In genomic region chr7:144090667-144091066, GRCh38 we compare ENCODE assay signal across 21 cellular contexts. TPM values are rescaled to one million over a fixed set of nuclear protein-coding genes. Genes with fewer than 3 reads are reported as not detected.
DNase-seq lines count a peak whose midpoint lies in the region; ATAC-seq, FAIRE-seq and TF ChIP-seq lines count a peak whose summit lies in the region.
"Had no signal": no experiment of that assay in that cellular context is flagged by ENCODE, and none has a peak within 500 bp of the region (broad histone marks: within the 10 kb centered on the region; RNA-seq: fewer than 3 reads in every experiment).

No MANE protein-coding gene starts in this region.

- TF ChIP-seq RAD21 in K562 (CRISPR knock-in tag; conservative IDR thresholded peaks at IDR 0.05 in 1 of 2, IDR thresholded peaks at IDR 0.05 in 1 of 2) = no peak

- H3K9ac ChIP-seq in K562 (ENCODE audit: insufficient read depth in 1 of 2, low read depth in 2 of 2, low read length in 2 of 2) (no peak overlapping the region), PC-3 (ENCODE audit: low read length) (no peak overlapping the region), mesendoderm (ENCODE audit: low read length) (no peak overlapping the region)
- H3K9ac ChIP-seq: BLaER1 had no signal

- TF ChIP-seq POLR2A in K562 (conservative IDR thresholded peaks at IDR 0.05) = no peak

- H4K20me1 ChIP-seq in K562 (replicated peaks; ENCODE audit: control insufficient read depth, insufficient read depth, low read length) = no peaks in the 10 kb centered on the region
- no peaks in the 10 kb centered on the region for H4K20me1 ChIP-seq in PC-3 (ENCODE audit: low read length)
- H4K20me1 ChIP-seq: BLaER1 had no signal

- H4K8ac ChIP-seq in mesendoderm (ENCODE audit: low read depth, low read length) = no peak overlapping the region

- no peak overlapping the region for H4K5ac ChIP-seq in mesendoderm (ENCODE audit: low read length)

- ATAC-seq in K562 (no peak), PC-3 (no peak)
- ATAC-seq: CD8-positive, alpha-beta T cell had no signal

- H3K79me2 ChIP-seq in K562 (ENCODE audit: control insufficient read depth, insufficient read depth, low read length) = no peaks in the 10 kb centered on the region
- H3K79me2 ChIP-seq in PC-3 (ENCODE audit: low read length) = no peaks in the 10 kb centered on the region
- H3K79me2 ChIP-seq in mesendoderm (ENCODE audit: control insufficient read depth, insufficient read depth, low read length) = no peaks in the 10 kb centered on the region

- no peaks in the 10 kb centered on the region for H3K9me3 ChIP-seq in K562 (replicated peaks; ENCODE audit: control insufficient read depth, insufficient read depth, low read depth, low read length)
- H3K9me3 ChIP-seq in PC-3 (ENCODE audit: low read length) = no peaks in the 10 kb centered on the region
- H3K9me3 ChIP-seq: BLaER1, Caco-2 had no signal

- H3K27ac Mint-ChIP-seq in activated naive CD4-positive, alpha-beta T cell treated with anti-CD3 and anti-CD28 coated beads, Interleukin-2, amount 50 U/mL, for 24 hours = peak overlapping the region; percentile 27
- no peak overlapping the region for H3K27ac Mint-ChIP-seq in activated naive CD4-positive, alpha-beta T cell treated with anti-CD3 and anti-CD28 coated beads for 36 hours
- H3K27ac Mint-ChIP-seq: CD4-positive, alpha-beta T cell; CD8-positive, alpha-beta T cell had no signal

- TF ChIP-seq CTCF in K562 (IDR thresholded peaks at IDR 0.05 in 2 of 3, conservative IDR thresholded peaks at IDR 0.05 in 1 of 3; ENCODE audit: insufficient read depth in 2 of 3, low read depth in 1 of 3, low read length in 3 of 3) = no peak
- TF ChIP-seq CTCF in PC-3 (conservative IDR thresholded peaks at IDR 0.05; ENCODE audit: low read depth, low read length) = no peak

- 10% methylated on average over 3 of the region's 3 CpGs for WGBS in K562 (ENCODE audit: insufficient coverage, low coverage, missing lambda C conversion rate)
- WGBS in mesendoderm (ENCODE audit: extremely low coverage, insufficient coverage, low lambda C conversion rate) = no CpG with 5 or more reads among the region's 3 CpGs

- BruUV-seq in K562 (replicated peaks; lab: Mats Ljungman, UMichigan) (no TSS peak), PC-3 (replicated peaks; lab: Mats Ljungman, UMichigan) (no TSS peak)

- H3K36me3 ChIP-seq in K562 (ENCODE audit: control insufficient read depth, insufficient read depth, low read length) (no peaks in the 10 kb centered on the region), PC-3 (ENCODE audit: low read depth, low read length) (no peaks in the 10 kb centered on the region), mesendoderm (ENCODE audit: control insufficient read depth, insufficient read depth, low read length) (no peaks in the 10 kb centered on the region)
- H3K36me3 ChIP-seq: BE2C, BLaER1 had no signal

- no peak overlapping the region for H2AFZ ChIP-seq in K562 (ENCODE audit: low read depth, low read length)
- no peak overlapping the region for H2AFZ ChIP-seq in PC-3 (ENCODE audit: low read length)

- no peaks in the 10 kb centered on the region for H3K27me3 Mint-ChIP-seq in activated naive CD4-positive, alpha-beta T cell treated with anti-CD3 and anti-CD28 coated beads, Interleukin-2, amount 50 U/mL, for 24 hours
- peaks cover 11% of the 10 kb centered on the region for H3K27me3 Mint-ChIP-seq in activated naive CD4-positive, alpha-beta T cell treated with anti-CD3 and anti-CD28 coated beads for 36 hours (ENCODE audit: low read depth)

- H3K27me3 ChIP-seq in K562 (ENCODE audit: control insufficient read depth in 2 of 2, insufficient read depth in 2 of 2, low read length in 2 of 2) = no peaks in the 10 kb centered on the region
- H3K27me3 ChIP-seq in PC-3 (ENCODE audit: low read length) = no peaks in the 10 kb centered on the region
- no peaks in the 10 kb centered on the region for H3K27me3 ChIP-seq in mesendoderm (ENCODE audit: insufficient read depth, low read length, poor library complexity)
- H3K27me3 ChIP-seq: BE2C, BLaER1 had no signal

- no peak overlapping the region for H3K56ac ChIP-seq in mesendoderm (ENCODE audit: low read length)

- H3K4me3 ChIP-seq in K562 = no peak overlapping the region
- no peak overlapping the region for H3K4me3 ChIP-seq in PC-3 (ENCODE audit: low read length)
- no peak overlapping the region for H3K4me3 ChIP-seq in mesendoderm (ENCODE audit: low read length)
- H3K4me3 ChIP-seq: BLaER1 had no signal

- H3K4me2 ChIP-seq in K562 (ENCODE audit: insufficient read depth, low read length) (no peak overlapping the region), PC-3 (ENCODE audit: low read length) (no peak overlapping the region), mesendoderm (ENCODE audit: low read length) (no peak overlapping the region)
- H3K4me2 ChIP-seq: BLaER1 had no signal

- POLR2A ChIA-PET in K562 (lab: Yijun Ruan, JAX) (no interaction called here), PC-3 (lab: Charles Lee; ENCODE audit: unreplicated experiment) (no interaction called here)

- no peak overlapping the region for H2AK5ac ChIP-seq in mesendoderm (ENCODE audit: low read length)

- in situ Hi-C loops in K562 (cut with MboI) = no loop called here

- FAIRE-seq in K562 (lab: Jason Lieb, UNC) = no peak
- FAIRE-seq: D721Med, GM12891, GM19239 had no signal

- no peaks in the 10 kb centered on the region for H3K9me2 ChIP-seq in PC-3 (replicated peaks; ENCODE audit: low read length)

- no peaks in the 10 kb centered on the region for H3K4me1 ChIP-seq in K562 (replicated peaks in 1 of 2; ENCODE audit: control insufficient read depth in 2 of 2, insufficient read depth in 2 of 2, low read length in 2 of 2)
- H3K4me1 ChIP-seq in PC-3 (ENCODE audit: insufficient read depth, low read length) = no peaks in the 10 kb centered on the region
- H3K4me1 ChIP-seq in mesendoderm (ENCODE audit: control insufficient read depth, low read depth, low read length) = no peaks in the 10 kb centered on the region
- H3K4me1 ChIP-seq: BE2C, BLaER1, Caco-2 had no signal

- H2BK5ac ChIP-seq in mesendoderm (ENCODE audit: low read length) = no peak overlapping the region

- no peaks in the 10 kb centered on the region for H3K36me3 Mint-ChIP-seq in activated naive CD4-positive, alpha-beta T cell treated with anti-CD3 and anti-CD28 coated beads, Interleukin-2, amount 50 U/mL, for 24 hours
- H3K36me3 Mint-ChIP-seq in activated naive CD4-positive, alpha-beta T cell treated with anti-CD3 and anti-CD28 coated beads for 36 hours (ENCODE audit: low read depth) = no peaks in the 10 kb centered on the region
- H3K36me3 Mint-ChIP-seq: CD8-positive, alpha-beta T cell had no signal

- H3K18ac ChIP-seq in mesendoderm (ENCODE audit: low read length) = no peak overlapping the region

- intact Hi-C loops in activated naive CD4-positive, alpha-beta T cell treated with anti-CD3 and anti-CD28 coated beads for 36 hours (cut with micrococcal nuclease) = no loop called here
- intact Hi-C loops in K562 (cut with micrococcal nuclease) = loop anchor here (10.0 kb wide), 1 partner anchor 64 kb away; no protein-coding TSS in a partner anchor
- intact Hi-C loops in PC-3 (cut with micrococcal nuclease) = no loop called here

- CTCF ChIA-PET in activated naive CD4-positive, alpha-beta T cell treated with anti-CD3 and anti-CD28 coated beads for 36 hours (lab: Charles Lee) = no interaction called here
- CTCF ChIA-PET in K562 (lab: Yijun Ruan, JAX; ENCODE audit: low intra/inter-chr PET ratio) = no interaction called here
- CTCF ChIA-PET in PC-3 (lab: Charles Lee) = no interaction called here

- no peaks in the 10 kb centered on the region for H3K9me1 ChIP-seq in K562 (ENCODE audit: control insufficient read depth, insufficient read depth, low read length)

- no peaks in the 10 kb centered on the region for H3K9me3 Mint-ChIP-seq in activated naive CD4-positive, alpha-beta T cell treated with anti-CD3 and anti-CD28 coated beads, Interleukin-2, amount 50 U/mL, for 24 hours
- no peaks in the 10 kb centered on the region for H3K9me3 Mint-ChIP-seq in activated naive CD4-positive, alpha-beta T cell treated with anti-CD3 and anti-CD28 coated beads for 36 hours

- no peaks in the 10 kb centered on the region for H3K79me1 ChIP-seq in mesendoderm (ENCODE audit: low read length)

- no peak overlapping the region for H2BK120ac ChIP-seq in mesendoderm (ENCODE audit: low read depth, low read length)

- H2BK15ac ChIP-seq in mesendoderm (replicated peaks; ENCODE audit: low read depth) = no peak overlapping the region

- no peak overlapping the region for H3K4me3 Mint-ChIP-seq in activated naive CD4-positive, alpha-beta T cell treated with anti-CD3 and anti-CD28 coated beads, Interleukin-2, amount 50 U/mL, for 24 hours
- H3K4me3 Mint-ChIP-seq in activated naive CD4-positive, alpha-beta T cell treated with anti-CD3 and anti-CD28 coated beads for 36 hours = no peak overlapping the region
- H3K4me3 Mint-ChIP-seq: CD4-positive, alpha-beta T cell; CD8-positive, alpha-beta T cell had no signal

- no peak overlapping the region for H3K4ac ChIP-seq in mesendoderm (ENCODE audit: low read depth, low read length)

- H3F3A ChIP-seq in PC-3 (ENCODE audit: low read length, unreplicated experiment) = no peaks in the 10 kb centered on the region

- no peaks in the 10 kb centered on the region for H3K4me1 Mint-ChIP-seq in activated naive CD4-positive, alpha-beta T cell treated with anti-CD3 and anti-CD28 coated beads, Interleukin-2, amount 50 U/mL, for 24 hours
- H3K4me1 Mint-ChIP-seq in activated naive CD4-positive, alpha-beta T cell treated with anti-CD3 and anti-CD28 coated beads for 36 hours (ENCODE audit: low read depth) = no peaks in the 10 kb centered on the region

- no peak overlapping the region for H3K23ac ChIP-seq in mesendoderm (ENCODE audit: low read length)

- no peak for TF ChIP-seq EP300 in K562 (IDR thresholded peaks at IDR 0.05; ENCODE audit: low read length)

- H3K27ac ChIP-seq in K562 (ENCODE audit: extremely low read depth, low read depth, low read length) = no peak overlapping the region
- no peak overlapping the region for H3K27ac ChIP-seq in PC-3 (ENCODE audit: low read length)
- no peak overlapping the region for H3K27ac ChIP-seq in mesendoderm (ENCODE audit: low read depth, low read length)
- H3K27ac ChIP-seq: BLaER1, C4-2B had no signal

- DNase-seq in activated naive CD4-positive, alpha-beta T cell treated with anti-CD3 and anti-CD28 coated beads for 36 hours = no peak
- DNase-seq in K562 (ENCODE audit: extremely low read depth in 1 of 4, low spot score in 3 of 4) (no peak), PC-3 (no peak), mesendoderm (no peak)
- DNase-seq: 8988T; ACHN; BE2C; Caco-2; Calu3; CD4-positive, alpha-beta T cell; CD8-positive, alpha-beta T cell; DMS79 treated with DMSO at 0.1 percent for 48 hours; GF-D8 had no signal

RNA-seq across cellular contexts. Expression of gene OR2A12, which starts 4.6 kb away (rescaled TPM):
- not detected for total RNA-seq in activated naive CD4-positive, alpha-beta T cell treated with anti-CD3 and anti-CD28 coated beads for 36 hours
- total RNA-seq in K562 (2011; cell fraction: chromatin; rRNA removed; ENCODE audit: low replicate concordance) = not detected in 2 replicates
- not detected in 2 replicates for total RNA-seq in K562 (2011; cell fraction: nucleolus; rRNA removed)
- not detected in 2 replicates for total RNA-seq in K562 (2011; cell fraction: nucleoplasm; rRNA removed)
- not detected in 2 replicates for total RNA-seq in K562 (2014; rRNA removed)
- not detected in 2 replicates for total RNA-seq in K562 (2014; rRNA removed; fragmentation: Illumina TruSeq; extraction: Trizol)
- total RNA-seq in K562 (2015; rRNA removed; fragmentation: Illumina TruSeq; extraction: Trizol) = not detected in 2 replicates
- not detected in 2 replicates for total RNA-seq in K562 (2021)
- not detected in 2 replicates for polyA plus RNA-seq in K562 (2011; rRNA removed)
- polyA plus RNA-seq in K562 (2011; cell fraction: cytosol; rRNA removed) = not detected in 2 replicates
- polyA plus RNA-seq in K562 (2011; cell fraction: nucleus; rRNA removed) = not detected in 2 replicates
- 0.01 TPM in 1 of 2 replicates, not detected in the other for polyA plus RNA-seq in K562 (2012)
- polyA plus RNA-seq in K562 (2014; fragmentation: Illumina TruSeq; extraction: Trizol) = not detected in 2 replicates
- not detected for polyA plus RNA-seq in K562 (2014; fragmentation: Nextera tagmentation; extraction: Ambion mirVana)
- not detected in 2 replicates for polyA plus RNA-seq in K562 (2014; rRNA removed)
- not detected in 2 replicates for polyA minus RNA-seq in K562 (2011; rRNA and poly(A)+ RNA removed)
- not detected in 2 replicates for polyA minus RNA-seq in K562 (2011; cell fraction: cytosol; rRNA and poly(A)+ RNA removed)
- not detected in 2 replicates for polyA minus RNA-seq in K562 (2011; cell fraction: nucleus; rRNA and poly(A)+ RNA removed)
- total RNA-seq in PC-3 (2014; rRNA removed) = not detected in 2 replicates
- polyA plus RNA-seq in mesendoderm (2013, experiment 1 of 2) = not detected
- not detected for polyA plus RNA-seq in mesendoderm (2013, experiment 2 of 2)
- total RNA-seq: A673; Caco-2; Calu3; CD4-positive, alpha-beta T cell; CD8-positive, alpha-beta T cell had no signal
- polyA plus RNA-seq: AG04450 had no signal

RNA-seq across cellular contexts. Expression of gene OR2A2, which starts 18.7 kb away (rescaled TPM):
- total RNA-seq in activated naive CD4-positive, alpha-beta T cell treated with anti-CD3 and anti-CD28 coated beads for 36 hours = not detected
- not detected in 2 replicates for total RNA-seq in K562 (2011; cell fraction: chromatin; rRNA removed; ENCODE audit: low replicate concordance)
- total RNA-seq in K562 (2011; cell fraction: nucleolus; rRNA removed) = not detected in 2 replicates
- not detected in 2 replicates for total RNA-seq in K562 (2011; cell fraction: nucleoplasm; rRNA removed)
- total RNA-seq in K562 (2014; rRNA removed) (not detected in 2 replicates), K562 (2014; rRNA removed; fragmentation: Illumina TruSeq; extraction: Trizol) (not detected in 2 replicates), K562 (2015; rRNA removed; fragmentation: Illumina TruSeq; extraction: Trizol) (not detected in 2 replicates), K562 (2021) (not detected in 2 replicates), PC-3 (2014; rRNA removed) (not detected in 2 replicates)
- polyA plus RNA-seq in K562 (2011; rRNA removed) (not detected in 2 replicates), K562 (2014; fragmentation: Illumina TruSeq; extraction: Trizol) (not detected in 2 replicates), K562 (2014; fragmentation: Nextera tagmentation; extraction: Ambion mirVana) (not detected), K562 (2014; rRNA removed) (not detected in 2 replicates)
- polyA plus RNA-seq in K562 (2011; cell fraction: cytosol; rRNA removed) = not detected in 2 replicates
- not detected in 2 replicates for polyA plus RNA-seq in K562 (2011; cell fraction: nucleus; rRNA removed)
- polyA plus RNA-seq in K562 (2012) = not detected in 2 replicates
- not detected in 2 replicates for polyA minus RNA-seq in K562 (2011; rRNA and poly(A)+ RNA removed)
- not detected in 2 replicates for polyA minus RNA-seq in K562 (2011; cell fraction: cytosol; rRNA and poly(A)+ RNA removed)
- polyA minus RNA-seq in K562 (2011; cell fraction: nucleus; rRNA and poly(A)+ RNA removed) = not detected in 2 replicates
- polyA plus RNA-seq in mesendoderm (2013, experiment 1 of 2) = not detected
- polyA plus RNA-seq in mesendoderm (2013, experiment 2 of 2) = not detected
- total RNA-seq: A673; Caco-2; Calu3; CD4-positive, alpha-beta T cell; CD8-positive, alpha-beta T cell had no signal
- polyA plus RNA-seq: AG04450 had no signal

RNA-seq across cellular contexts. Expression of gene OR2A25, which starts 21.1 kb away (rescaled TPM):
- total RNA-seq in activated naive CD4-positive, alpha-beta T cell treated with anti-CD3 and anti-CD28 coated beads for 36 hours = not detected
- not detected in 2 replicates for total RNA-seq in K562 (2011; cell fraction: chromatin; rRNA removed; ENCODE audit: low replicate concordance)
- not detected in 2 replicates for total RNA-seq in K562 (2011; cell fraction: nucleolus; rRNA removed)
- total RNA-seq in K562 (2011; cell fraction: nucleoplasm; rRNA removed) = not detected in 2 replicates
- total RNA-seq in K562 (2014; rRNA removed) (not detected in 2 replicates), K562 (2014; rRNA removed; fragmentation: Illumina TruSeq; extraction: Trizol) (not detected in 2 replicates), K562 (2015; rRNA removed; fragmentation: Illumina TruSeq; extraction: Trizol) (not detected in 2 replicates), K562 (2021) (not detected in 2 replicates), PC-3 (2014; rRNA removed) (not detected in 2 replicates)
- polyA plus RNA-seq in K562 (2011; rRNA removed) (not detected in 2 replicates), K562 (2014; fragmentation: Illumina TruSeq; extraction: Trizol) (not detected in 2 replicates), K562 (2014; fragmentation: Nextera tagmentation; extraction: Ambion mirVana) (not detected), K562 (2014; rRNA removed) (not detected in 2 replicates)
- polyA plus RNA-seq in K562 (2011; cell fraction: cytosol; rRNA removed) = not detected in 2 replicates
- polyA plus RNA-seq in K562 (2011; cell fraction: nucleus; rRNA removed) = not detected in 2 replicates
- not detected in 2 replicates for polyA plus RNA-seq in K562 (2012)
- polyA minus RNA-seq in K562 (2011; rRNA and poly(A)+ RNA removed) = not detected in 2 replicates
- polyA minus RNA-seq in K562 (2011; cell fraction: cytosol; rRNA and poly(A)+ RNA removed) = not detected in 2 replicates
- polyA minus RNA-seq in K562 (2011; cell fraction: nucleus; rRNA and poly(A)+ RNA removed) = not detected in 2 replicates
- polyA plus RNA-seq in mesendoderm (2013, experiment 1 of 2) = not detected
- polyA plus RNA-seq in mesendoderm (2013, experiment 2 of 2) = not detected
- total RNA-seq: A673; Caco-2; Calu3; CD4-positive, alpha-beta T cell; CD8-positive, alpha-beta T cell had no signal
- polyA plus RNA-seq: AG04450 had no signal

RNA-seq across cellular contexts. Expression of gene OR2A14, which starts 32.3 kb away (rescaled TPM):
- total RNA-seq in activated naive CD4-positive, alpha-beta T cell treated with anti-CD3 and anti-CD28 coated beads for 36 hours = not detected
- total RNA-seq in K562 (2011; cell fraction: chromatin; rRNA removed; ENCODE audit: low replicate concordance) = not detected in 2 replicates
- not detected in 2 replicates for total RNA-seq in K562 (2011; cell fraction: nucleolus; rRNA removed)
- total RNA-seq in K562 (2011; cell fraction: nucleoplasm; rRNA removed) = not detected in 2 replicates
- total RNA-seq in K562 (2014; rRNA removed) (not detected in 2 replicates), K562 (2014; rRNA removed; fragmentation: Illumina TruSeq; extraction: Trizol) (not detected in 2 replicates), K562 (2015; rRNA removed; fragmentation: Illumina TruSeq; extraction: Trizol) (not detected in 2 replicates), K562 (2021) (not detected in 2 replicates), PC-3 (2014; rRNA removed) (not detected in 2 replicates)
- polyA plus RNA-seq in K562 (2011; rRNA removed) (not detected in 2 replicates), K562 (2014; fragmentation: Illumina TruSeq; extraction: Trizol) (not detected in 2 replicates), K562 (2014; fragmentation: Nextera tagmentation; extraction: Ambion mirVana) (not detected), K562 (2014; rRNA removed) (not detected in 2 replicates)
- not detected in 2 replicates for polyA plus RNA-seq in K562 (2011; cell fraction: cytosol; rRNA removed)
- not detected in 2 replicates for polyA plus RNA-seq in K562 (2011; cell fraction: nucleus; rRNA removed)
- not detected in 2 replicates for polyA plus RNA-seq in K562 (2012)
- not detected in 2 replicates for polyA minus RNA-seq in K562 (2011; rRNA and poly(A)+ RNA removed)
- polyA minus RNA-seq in K562 (2011; cell fraction: cytosol; rRNA and poly(A)+ RNA removed) = not detected in 2 replicates
- not detected in 2 replicates for polyA minus RNA-seq in K562 (2011; cell fraction: nucleus; rRNA and poly(A)+ RNA removed)
- not detected for polyA plus RNA-seq in mesendoderm (2013, experiment 1 of 2)
- not detected for polyA plus RNA-seq in mesendoderm (2013, experiment 2 of 2)
- total RNA-seq: A673; Caco-2; Calu3; CD4-positive, alpha-beta T cell; CD8-positive, alpha-beta T cell had no signal
- polyA plus RNA-seq: AG04450 had no signal

RNA-seq across cellular contexts. Expression of gene OR2A5, which starts 41.9 kb away (rescaled TPM):
- total RNA-seq in activated naive CD4-positive, alpha-beta T cell treated with anti-CD3 and anti-CD28 coated beads for 36 hours = not detected
- not detected in 2 replicates for total RNA-seq in K562 (2011; cell fraction: chromatin; rRNA removed; ENCODE audit: low replicate concordance)
- not detected in 2 replicates for total RNA-seq in K562 (2011; cell fraction: nucleolus; rRNA removed)
- not detected in 2 replicates for total RNA-seq in K562 (2011; cell fraction: nucleoplasm; rRNA removed)
- total RNA-seq in K562 (2014; rRNA removed) (not detected in 2 replicates), K562 (2014; rRNA removed; fragmentation: Illumina TruSeq; extraction: Trizol) (not detected in 2 replicates), K562 (2015; rRNA removed; fragmentation: Illumina TruSeq; extraction: Trizol) (not detected in 2 replicates), K562 (2021) (not detected in 2 replicates), PC-3 (2014; rRNA removed) (not detected in 2 replicates)
- polyA plus RNA-seq in K562 (2011; rRNA removed) (not detected in 2 replicates), K562 (2014; fragmentation: Illumina TruSeq; extraction: Trizol) (not detected in 2 replicates), K562 (2014; fragmentation: Nextera tagmentation; extraction: Ambion mirVana) (not detected), K562 (2014; rRNA removed) (not detected in 2 replicates)
- polyA plus RNA-seq in K562 (2011; cell fraction: cytosol; rRNA removed) = not detected in 2 replicates
- polyA plus RNA-seq in K562 (2011; cell fraction: nucleus; rRNA removed) = not detected in 2 replicates
- polyA plus RNA-seq in K562 (2012) = 0.01 TPM in 1 of 2 replicates, not detected in the other
- polyA minus RNA-seq in K562 (2011; rRNA and poly(A)+ RNA removed) = not detected in 2 replicates
- polyA minus RNA-seq in K562 (2011; cell fraction: cytosol; rRNA and poly(A)+ RNA removed) = not detected in 2 replicates
- not detected in 2 replicates for polyA minus RNA-seq in K562 (2011; cell fraction: nucleus; rRNA and poly(A)+ RNA removed)
- polyA plus RNA-seq in mesendoderm (2013, experiment 1 of 2) = not detected
- polyA plus RNA-seq in mesendoderm (2013, experiment 2 of 2) = not detected
- total RNA-seq: A673; Caco-2; Calu3; CD4-positive, alpha-beta T cell; CD8-positive, alpha-beta T cell had no signal
- polyA plus RNA-seq: AG04450 had no signal
